Comparison of ENCODE assay signal across 8 cellular contexts in genomic region chr4:184537269-184538022, GRCh38.
A peak's percentile ranks its signal among the peaks of the same experiment; 100 is the strongest.
DNase-seq lines count a peak whose midpoint lies in the region; ATAC-seq and TF ChIP-seq lines count a peak whose summit lies in the region.

No MANE protein-coding gene starts in this region.

- no peak for TF ChIP-seq EP300 in gastroesophageal sphincter (IDR thresholded peaks at IDR 0.05)

- H3K9me3 ChIP-seq in SJSA1 (replicated peaks) (no peaks in the 10 kb centered on the region), gastroesophageal sphincter (no peaks in the 10 kb centered on the region), neuronal stem cell (replicated peaks in 1 of 2; ENCODE audit: control insufficient read depth in 2 of 2, insufficient read depth in 1 of 2, low read depth in 1 of 2, low read length in 2 of 2) (no peaks in the 10 kb centered on the region), subcutaneous abdominal adipose tissue (ENCODE audit: control insufficient read depth in 5 of 5, low read length in 5 of 5) (no peaks in the 10 kb centered on the region)

- H3K79me1 ChIP-seq in neuronal stem cell (ENCODE audit: low read depth, low read length), result no peaks in the 10 kb centered on the region

- H3K4me3 ChIP-seq in SJSA1 (peak overlapping the region; percentile 48), gastroesophageal sphincter (peak overlapping the region; percentile 66 to 70), neuronal stem cell (ENCODE audit: low read length in 2 of 2) (peak overlapping the region; percentile 71 to 87), subcutaneous abdominal adipose tissue (ENCODE audit: low read depth in 1 of 5, low read length in 5 of 5) (peak overlapping the region; percentile 69 to 94 (median 85))

- no peak overlapping the region for H2BK120ac ChIP-seq in neuronal stem cell (ENCODE audit: low read depth, low read length)

- H3K9me3 Mint-ChIP-seq in activated naive CD4-positive, alpha-beta T cell treated with anti-CD3 and anti-CD28 coated beads for 36 hours, result no peaks in the 10 kb centered on the region

- WGBS in gastroesophageal sphincter (ENCODE audit: low coverage in 1 of 2), 2 donors, result 0 to 2% methylated on average over 11 to 12 of the region's 29 CpGs
- no CpG with 5 or more reads among the region's 29 CpGs for WGBS in neuronal stem cell (ENCODE audit: extremely low coverage in 2 of 2, insufficient read length in 2 of 2, insufficient replicate concordance in 1 of 2), 2 donors

- H4K91ac ChIP-seq in neuronal stem cell (ENCODE audit: low read depth, low read length, poor library complexity), result no peak overlapping the region

- H3K9ac ChIP-seq in neuronal stem cell (ENCODE audit: low read depth, low read length, poor library complexity) (peak overlapping the region; percentile 71), subcutaneous abdominal adipose tissue (ENCODE audit: low read length in 5 of 5) (peak overlapping the region; percentile 78 to 99 (median 92))

- H3K14ac ChIP-seq in neuronal stem cell (ENCODE audit: low read length), result no peak overlapping the region

- intact Hi-C loops in activated naive CD4-positive, alpha-beta T cell treated with anti-CD3 and anti-CD28 coated beads for 36 hours (cut with micrococcal nuclease), result loop anchor here (1.0 to 5.0 kb wide), 14 partner anchors 37 to 1620 kb away; partner anchors contain the start of genes CASP3, CENPU, DCTD and ING2

- peaks cover 39% of the 10 kb centered on the region for H3K4me1 Mint-ChIP-seq in activated naive CD4-positive, alpha-beta T cell treated with anti-CD3 and anti-CD28 coated beads for 36 hours (ENCODE audit: low read depth)

- H2AK5ac ChIP-seq in neuronal stem cell (ENCODE audit: low read depth, low read length), result no peak overlapping the region

- H3K27me3 ChIP-seq in SJSA1 (replicated peaks), result no peaks in the 10 kb centered on the region
- H3K27me3 ChIP-seq in gastroesophageal sphincter, result no peaks in the 10 kb centered on the region
- peaks cover 0 to 3% (median 0%) of the 10 kb centered on the region in 3 experiments for H3K27me3 ChIP-seq in neuronal stem cell (ENCODE audit: control insufficient read depth in 3 of 3, insufficient read depth in 3 of 3, low read depth in 1 of 3, low read length in 3 of 3)
- no peaks in the 10 kb centered on the region for H3K27me3 ChIP-seq in subcutaneous abdominal adipose tissue (ENCODE audit: control insufficient read depth in 5 of 5, insufficient read depth in 4 of 5, low read length in 5 of 5)

- peak; percentile 78 to 88 for TF ChIP-seq POLR2A in gastroesophageal sphincter (IDR thresholded peaks at IDR 0.05)

- DNase-seq in GF-D8 (lab: John Stamatoyannopoulos, UW), result peak; percentile 76
- DNase-seq in HEK293T (ENCODE audit: extremely low spot score), result peak; percentile 85
- DNase-seq in MV-4-11 (lab: John Stamatoyannopoulos, UW), result peak; percentile 95
- peak; percentile 94 to 97 for DNase-seq in SJSA1 (ENCODE audit: low read depth in 1 of 2, low spot score in 2 of 2)
- peak; percentile 93 for DNase-seq in activated naive CD4-positive, alpha-beta T cell treated with anti-CD3 and anti-CD28 coated beads for 36 hours
- DNase-seq in neuronal stem cell (ENCODE audit: low spot score), result peak; percentile 94

- no peak overlapping the region for H2BK15ac ChIP-seq in neuronal stem cell (ENCODE audit: low read length)

- CTCF ChIA-PET in HEK293T (lab: Yijun Ruan, JAX), result interaction anchor here (0.8 to 1.2 kb wide), 2 partner anchors 9 to 275 kb away, joined by 3 read pairs; no protein-coding TSS in a partner anchor
- CTCF ChIA-PET in activated naive CD4-positive, alpha-beta T cell treated with anti-CD3 and anti-CD28 coated beads for 36 hours (lab: Charles Lee), result interaction anchor here (1.0 to 3.9 kb wide), 6 partner anchors 23 to 273 kb away, joined by 3 to 23 read pairs (median 5); no protein-coding TSS in a partner anchor

- peak overlapping the region; percentile 97 for H3K4me3 Mint-ChIP-seq in activated naive CD4-positive, alpha-beta T cell treated with anti-CD3 and anti-CD28 coated beads for 36 hours

- peak overlapping the region; percentile 83 for H2AFZ ChIP-seq in neuronal stem cell (ENCODE audit: low read length)

- no peak overlapping the region for H4K8ac ChIP-seq in neuronal stem cell (ENCODE audit: low read depth, low read length)

- no peaks in the 10 kb centered on the region for H3K36me3 Mint-ChIP-seq in activated naive CD4-positive, alpha-beta T cell treated with anti-CD3 and anti-CD28 coated beads for 36 hours (ENCODE audit: low read depth)

- H3K4ac ChIP-seq in neuronal stem cell (ENCODE audit: low read length), result no peak overlapping the region

- H3K27ac Mint-ChIP-seq in activated naive CD4-positive, alpha-beta T cell treated with anti-CD3 and anti-CD28 coated beads for 36 hours, result peak overlapping the region; percentile 96

- H3K18ac ChIP-seq in neuronal stem cell (ENCODE audit: low read length), result peak overlapping the region; percentile 87

- H2BK5ac ChIP-seq in neuronal stem cell (ENCODE audit: low read length), result no peak overlapping the region

- TF ChIP-seq CTCF in gastroesophageal sphincter (IDR thresholded peaks at IDR 0.05), result no peak

- peak overlapping the region; percentile 66 for H3K27ac ChIP-seq in SJSA1
- H3K27ac ChIP-seq in gastroesophageal sphincter, result peak overlapping the region; percentile 89 to 99 (median 96)
- H3K27ac ChIP-seq in neuronal stem cell (replicated peaks; ENCODE audit: low read length), result no peak overlapping the region
- H3K27ac ChIP-seq in subcutaneous abdominal adipose tissue (ENCODE audit: low read depth, low read length), result peak overlapping the region; percentile 99

- POLR2A ChIA-PET in HEK293T (lab: Yijun Ruan, JAX), result interaction anchor here (0.6 to 3.2 kb wide), 20 partner anchors 11 to 366 kb away, joined by 3 to 42 read pairs (median 4); partner anchors contain the start of genes CASP3, IRF2 and PRIMPOL

- H3K36me3 ChIP-seq in SJSA1 (no peaks in the 10 kb centered on the region), gastroesophageal sphincter (no peaks in the 10 kb centered on the region), neuronal stem cell (replicated peaks in 1 of 2; ENCODE audit: control insufficient read depth in 2 of 2, insufficient read depth in 2 of 2, low read length in 2 of 2) (no peaks in the 10 kb centered on the region), subcutaneous abdominal adipose tissue (ENCODE audit: control insufficient read depth in 5 of 5, insufficient read depth in 5 of 5, low read length in 5 of 5) (no peaks in the 10 kb centered on the region)

- ATAC-seq in gastroesophageal sphincter, result peak; percentile 95

- H3K23ac ChIP-seq in neuronal stem cell (ENCODE audit: low read depth, low read length, poor library complexity), result no peak overlapping the region

- peak overlapping the region; percentile 63 for H3K4me2 ChIP-seq in neuronal stem cell (ENCODE audit: insufficient read depth, low read length, poor library complexity, severe bottlenecking)

- H3K4me1 ChIP-seq in SJSA1 (replicated peaks) (peaks cover 18% of the 10 kb centered on the region), gastroesophageal sphincter (peaks cover 7 to 43% (median 10%) of the 10 kb centered on the region in 3 donors), neuronal stem cell (ENCODE audit: control insufficient read depth in 2 of 2, insufficient read depth in 1 of 2, low read depth in 1 of 2, low read length in 2 of 2) (peaks cover 2 to 10% of the 10 kb centered on the region in 2 donors), subcutaneous abdominal adipose tissue (ENCODE audit: control insufficient read depth in 5 of 5, insufficient read depth in 5 of 5, low read length in 5 of 5) (peaks cover 0 to 27% (median 20%) of the 10 kb centered on the region in 5 donors)

- no peak overlapping the region for H2BK12ac ChIP-seq in neuronal stem cell (ENCODE audit: low read length)

- no peaks in the 10 kb centered on the region for H3K27me3 Mint-ChIP-seq in activated naive CD4-positive, alpha-beta T cell treated with anti-CD3 and anti-CD28 coated beads for 36 hours (ENCODE audit: low read depth)

TF ChIP-seq in HEK293T, 16 proteins besides CTCF, POLR2A, EP300 and RAD21:
- TF ChIP-seq ELF4 (IDR thresholded peaks at IDR 0.05), result peak; percentile 29; the same call in 1 of the 2 replicates
- TF ChIP-seq BHLHE40 (IDR thresholded peaks at IDR 0.05; ENCODE audit: borderline replicate concordance), result no peak
- no peak for TF ChIP-seq CTBP1 (IDR thresholded peaks at IDR 0.05; ENCODE audit: borderline replicate concordance)
